Comparison of ENCODE assay signal across 15 cellular contexts in the genomic region with DNA sequence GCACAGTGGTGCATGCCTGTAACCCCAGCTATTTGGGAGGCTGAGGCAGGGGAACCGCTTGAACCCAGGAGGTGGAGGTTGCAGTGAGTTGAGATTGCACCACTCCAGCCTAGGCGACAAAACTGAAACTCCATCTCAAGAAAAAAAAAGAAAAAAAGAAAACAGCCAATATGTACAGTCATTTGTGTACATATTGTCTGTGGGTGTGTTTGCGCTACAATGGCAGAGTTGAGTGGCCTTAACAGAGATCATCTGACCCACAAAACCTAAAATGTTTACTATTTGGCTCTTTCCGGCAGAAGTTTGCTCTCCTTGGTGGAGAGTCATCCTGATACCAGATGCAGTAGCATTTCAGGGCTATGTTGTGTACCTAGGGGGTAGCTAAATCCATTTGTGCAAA. TPM values are rescaled to one million over a fixed set of nuclear protein-coding genes. Genes with fewer than 3 reads are reported as not detected.
DNase-seq lines count a peak whose midpoint lies in the region; ATAC-seq and TF ChIP-seq lines count a peak whose summit lies in the region.
"Had no signal": no experiment of that assay in that cellular context is flagged by ENCODE, and none has a peak within 500 bp of the region (broad histone marks: within the 10 kb centered on the region; RNA-seq: fewer than 3 reads in every experiment).

No MANE protein-coding gene starts in this region.

- peak overlapping the region; percentile 94; the same call in 1 of the 2 replicates for H3K27ac ChIP-seq in HL-60 (replicated peaks)
- H3K27ac ChIP-seq: BLaER1, cardiac muscle cell, thoracic aorta had no signal

- no peak for TF ChIP-seq CTCF in HL-60 (IDR thresholded peaks at IDR 0.05; ENCODE audit: insufficient read depth, low read length)

- no peaks in the 10 kb centered on the region for H3K27me3 Mint-ChIP-seq in stimulated activated naive CD8-positive, alpha-beta T cell treated with anti-CD3 and anti-CD28 coated beads, Interleukin-15, amount 100 ng/mL, for 72 hours

- H3K27ac Mint-ChIP-seq in stimulated activated naive CD8-positive, alpha-beta T cell treated with anti-CD3 and anti-CD28 coated beads, Interleukin-15, amount 100 ng/mL, for 72 hours = peak overlapping the region in 1 of 2 donors; percentile 42

- no peak overlapping the region for H3K4me3 ChIP-seq in HL-60 (replicated peaks; ENCODE audit: insufficient read depth, low read length)
- H3K4me3 ChIP-seq: BLaER1, cardiac muscle cell, thoracic aorta had no signal

- no peaks in the 10 kb centered on the region for H3K27me3 ChIP-seq in HL-60 (ENCODE audit: insufficient read depth, poor library complexity, severe bottlenecking)
- H3K27me3 ChIP-seq: BLaER1, cardiac muscle cell had no signal

- ATAC-seq in GM21723 (IDR thresholded peaks at IDR 0.05; ENCODE audit: unreplicated experiment) = peak; percentile 47
- peak; percentile 53 for ATAC-seq in stimulated activated naive CD8-positive, alpha-beta T cell treated with anti-CD3 and anti-CD28 coated beads, Interleukin-15, amount 100 ng/mL, for 72 hours
- ATAC-seq: left cardiac atrium had no signal

- H3K4me1 Mint-ChIP-seq in stimulated activated naive CD8-positive, alpha-beta T cell treated with anti-CD3 and anti-CD28 coated beads, Interleukin-15, amount 100 ng/mL, for 72 hours = peaks cover 84% of the 10 kb centered on the region

- H3K4me3 Mint-ChIP-seq in stimulated activated naive CD8-positive, alpha-beta T cell treated with anti-CD3 and anti-CD28 coated beads, Interleukin-15, amount 100 ng/mL, for 72 hours = no peak overlapping the region

- DNase-seq in stimulated activated CD4-positive, alpha-beta T cell treated with anti-CD3 and anti-CD28 coated beads, Interleukin-4, amount 100 ng/mL, for 24 hours = peak; percentile 20
- no peak for DNase-seq in stimulated activated CD4-positive, alpha-beta T cell treated with anti-CD3 and anti-CD28 coated beads, Interleukin-2, amount 100 ng/mL, for 24 hours
- DNase-seq in HL-60 (ENCODE audit: low read depth in 1 of 2, low spot score in 1 of 2) (no peak), kidney glomerular epithelial cell (lab: John Stamatoyannopoulos, UW) (no peak), cerebellum (ENCODE audit: low spot score) (no peak), NCI-H69 (lab: John Stamatoyannopoulos, UW) (no peak)
- peak in 1 of 2 donors; percentile 37 for DNase-seq in stimulated activated naive CD8-positive, alpha-beta T cell treated with anti-CD3 and anti-CD28 coated beads, Interleukin-15, amount 100 ng/mL, for 72 hours
- DNase-seq: left cardiac atrium; NCI-H774; nucleus accumbens; stimulated activated CD4-positive, alpha-beta T cell treated with anti-CD3 and anti-CD28 coated beads, Interleukin-2, amount 100 ng/mL, for 48 hours had no signal

- H3K9me3 Mint-ChIP-seq in stimulated activated naive CD8-positive, alpha-beta T cell treated with anti-CD3 and anti-CD28 coated beads, Interleukin-15, amount 100 ng/mL, for 72 hours = no peaks in the 10 kb centered on the region

RNA-seq across cellular contexts. Expression of a gene that starts 57.9 kb away (rescaled TPM):
- 12.4 TPM for total RNA-seq in cerebellum

RNA-seq across cellular contexts. Expression of a gene that starts 58.2 kb away (rescaled TPM):
- total RNA-seq in cerebellum = 2.8 TPM
